ENCODE assay signal across 1 cellular context in genomic region chr1:8689431-8690252, GRCh38.
TF ChIP-seq lines count a peak whose summit lies in the region.

No MANE protein-coding gene starts in this region.

TF ChIP-seq in GM12878, 131 proteins besides CTCF, POLR2A, EP300 and RAD21 (continued from another document and continues in another):
- TF ChIP-seq GATAD2B (conservative IDR thresholded peaks at IDR 0.05; ENCODE audit: low read depth) (no peak), SMC3 (IDR thresholded peaks at IDR 0.05; ENCODE audit: borderline replicate concordance, low read length) (no peak), FOS (IDR thresholded peaks at IDR 0.05; ENCODE audit: borderline replicate concordance, extremely low read depth, insufficient read length) (no peak), POLR2AphosphoS5 (IDR thresholded peaks at IDR 0.05; ENCODE audit: low read length) (no peak), ZBTB33 (IDR thresholded peaks at IDR 0.05) (no peak), MTA2 (IDR thresholded peaks at IDR 0.05; ENCODE audit: low read depth) (0 out of 2 replicates have a peak, but pooled peaks have one; percentile 40), CBX3 (IDR thresholded peaks at IDR 0.05; ENCODE audit: borderline replicate concordance, low read depth) (no peak), IKZF1 (conservative IDR thresholded peaks at IDR 0.05) (peak; percentile 43; the same call in 1 of the 2 replicates), YY1 (IDR thresholded peaks at IDR 0.05; ENCODE audit: low read depth, low read length) (no peak), BCL11A (IDR thresholded peaks at IDR 0.05; ENCODE audit: low read depth, low read length) (no peak), PBX3 (IDR thresholded peaks at IDR 0.05; ENCODE audit: insufficient replicate concordance, low read depth, low read length) (no peak), ATF3 (IDR thresholded peaks at IDR 0.05; ENCODE audit: borderline replicate concordance, extremely low read depth, low read depth, low read length) (no peak), ZNF24 (IDR thresholded peaks at IDR 0.05) (no peak), TCF3 (IDR thresholded peaks at IDR 0.05; ENCODE audit: borderline replicate concordance, insufficient read depth, low read depth, low read length) (no peak), SIN3A (IDR thresholded peaks at IDR 0.05; ENCODE audit: low read depth, low read length) (no peak), IRF5 (IDR thresholded peaks at IDR 0.05; ENCODE audit: borderline replicate concordance) (no peak), MAX (IDR thresholded peaks at IDR 0.05; ENCODE audit: low read depth, low read length) (no peak), SPI1 (IDR thresholded peaks at IDR 0.05; ENCODE audit: borderline replicate concordance, insufficient read depth, low read depth, low read length) (peak; percentile 83), ZNF592 (IDR thresholded peaks at IDR 0.05) (no peak), USF1 (IDR thresholded peaks at IDR 0.05; ENCODE audit: borderline replicate concordance, extremely low read length, insufficient read depth, low read depth, low read length) (no peak), SREBF1 (IDR thresholded peaks at IDR 0.05; ENCODE audit: low read length) (no peak), CUX1 (IDR thresholded peaks at IDR 0.05; ENCODE audit: insufficient replicate concordance, low read depth, low read length) (peak; percentile 74), MEF2B (IDR thresholded peaks at IDR 0.05; ENCODE audit: partially characterized antibody, poor library complexity, severe bottlenecking) (no peak), HCFC1 (IDR thresholded peaks at IDR 0.05; ENCODE audit: low read length) (no peak), CBFB (IDR thresholded peaks at IDR 0.05; ENCODE audit: low read depth) (no peak), RFX5 (IDR thresholded peaks at IDR 0.05; ENCODE audit: low read depth, low read length) (no peak), NFIC (IDR thresholded peaks at IDR 0.05; ENCODE audit: low read depth, low read length) (peak; percentile 62; the same call in 1 of the 2 replicates), STAT1 (conservative IDR thresholded peaks at IDR 0.05) (no peak), ZBTB40 (IDR thresholded peaks at IDR 0.05; ENCODE audit: borderline replicate concordance) (no peak), HDGF (IDR thresholded peaks at IDR 0.05) (no peak), KDM1A (IDR thresholded peaks at IDR 0.05; ENCODE audit: borderline replicate concordance) (no peak), SIX5 (IDR thresholded peaks at IDR 0.05; ENCODE audit: low read depth, low read length, severe bottlenecking) (no peak), RELA (IDR thresholded peaks at IDR 0.05; ENCODE audit: borderline replicate concordance, partially characterized antibody) (no peak), EED (IDR thresholded peaks at IDR 0.05; ENCODE audit: low read depth) (no peak), SP1 (IDR thresholded peaks at IDR 0.05; ENCODE audit: low read depth, low read length) (no peak), NR2F1 (conservative IDR thresholded peaks at IDR 0.05) (no peak), FOXK2 (IDR thresholded peaks at IDR 0.05) (no peak), ETV6 (conservative IDR thresholded peaks at IDR 0.05 in 1 of 2, IDR thresholded peaks at IDR 0.05 in 1 of 2; ENCODE audit: borderline replicate concordance in 1 of 2, low read depth in 1 of 2) (no peak)
